16 cellular contexts compared by ENCODE assay signal in genomic region chrX:3501833-3502535, GRCh38.
DNase-seq lines count a peak whose midpoint lies in the region; ATAC-seq and TF ChIP-seq lines count a peak whose summit lies in the region.
"Had no signal": no experiment of that assay in that cellular context is flagged by ENCODE, and none has a peak within 500 bp of the region (broad histone marks: within the 10 kb centered on the region; RNA-seq: fewer than 3 reads in every experiment).

No MANE protein-coding gene starts in this region.

- no peak for TF ChIP-seq CTCF in AG10803 (conservative IDR thresholded peaks at IDR 0.05; ENCODE audit: low read length)
- TF ChIP-seq CTCF in foreskin keratinocyte (conservative IDR thresholded peaks at IDR 0.05), result no peak
- TF ChIP-seq CTCF in foreskin fibroblast (IDR thresholded peaks at IDR 0.05; ENCODE audit: low read depth, low read length), result no peak

- H3K27ac ChIP-seq in foreskin keratinocyte, result no peak overlapping the region
- H3K27ac ChIP-seq: lower lobe of right lung had no signal

- H3K27me3 ChIP-seq in foreskin keratinocyte, result no peaks in the 10 kb centered on the region

- peak; percentile 21 for DNase-seq in AG10803 (ENCODE audit: low read depth)
- peak; percentile 70 for DNase-seq in NCI-H2171 treated with DMSO at 0.1 percent for 48 hours (lab: John Stamatoyannopoulos, UW)
- DNase-seq in foreskin keratinocyte, result peak; percentile 44 to 64
- peak; percentile 0 for DNase-seq in renal cortical epithelial cell (ENCODE audit: low read depth)
- DNase-seq in HuH-7.5 (ENCODE audit: low spot score), result no peak
- DNase-seq in foreskin fibroblast, result no peak
- DNase-seq: activated CD4-positive, alpha-beta T cell treated with anti-CD3 and anti-CD28 coated beads, Interleukin-2, amount 10 ng/mL, durations not matched to agents 24 days and 14 days; activated gamma-delta T cell treated with Interleukin-2 at 50 U/mL for 16 hours; Caco-2; foreskin melanocyte; GOT3; lower lobe of right lung; naive thymus-derived CD8-positive, alpha-beta T cell; NCI-H2081 had no signal

- peak; percentile 61 for ATAC-seq in foreskin keratinocyte
- ATAC-seq in GM18517 (IDR thresholded peaks at IDR 0.05; ENCODE audit: unreplicated experiment), result no peak
- no peak for ATAC-seq in GM18511 (IDR thresholded peaks at IDR 0.05; ENCODE audit: unreplicated experiment)
- ATAC-seq: lower lobe of right lung; naive thymus-derived CD8-positive, alpha-beta T cell had no signal

- no peaks in the 10 kb centered on the region for H3K4me1 ChIP-seq in foreskin keratinocyte
- H3K4me1 ChIP-seq: Caco-2, lower lobe of right lung had no signal

- H3K4me3 ChIP-seq in AG10803 (ENCODE audit: low read length), result no peak overlapping the region
- no peak overlapping the region for H3K4me3 ChIP-seq in foreskin fibroblast (ENCODE audit: low read depth in 1 of 2, low read length in 2 of 2)
- H3K4me3 ChIP-seq: lower lobe of right lung had no signal

Comparison
In these comparisons a context has a peak if more than half of its experiments do, and no peak if none do; other contexts are left out.
1. DNase-seq: peak in AG10803 (single experiment), NCI-H2171 treated with DMSO at 0.1 percent for 48 hours (single experiment), foreskin keratinocyte (2 of 2) and renal cortical epithelial cell (single experiment); none in HuH-7.5 (single experiment) and foreskin fibroblast (0 of 2).